Comparison of ENCODE assay signal across 12 cellular contexts in genomic region chr9:107274953-107275422, GRCh38. TPM values are rescaled to one million over a fixed set of nuclear protein-coding genes. Genes with fewer than 3 reads are reported as not detected.
A peak's percentile ranks its signal among the peaks of the same experiment; 100 is the strongest.
DNase-seq lines count a peak whose midpoint lies in the region; ATAC-seq and TF ChIP-seq lines count a peak whose summit lies in the region.
"Had no signal": no experiment of that assay in that cellular context is flagged by ENCODE, and none has a peak within 500 bp of the region (broad histone marks: within the 10 kb centered on the region; RNA-seq: fewer than 3 reads in every experiment).

No MANE protein-coding gene starts in this region.

- H3K27ac Mint-ChIP-seq in MCF 10A (ENCODE audit: low read depth, unreplicated experiment) = no peak overlapping the region
- H3K27ac Mint-ChIP-seq: activated naive CD4-positive, alpha-beta T cell treated with anti-CD3 and anti-CD28 coated beads, Interleukin-2, amount 10 ng/mL, durations not matched to agents 7 days and 5 days; stimulated activated effector memory CD8-positive, alpha-beta T cell treated with anti-CD3 and anti-CD28 coated beads, Interleukin-12 subunit alpha, Interleukin-12 subunit beta, amount 100 ng/mL, for 72 hours had no signal

- ATAC-seq in left ventricle myocardium superior = peak; percentile 85
- ATAC-seq in upper lobe of right lung = peak; percentile 79
- no peak for ATAC-seq in GM21526 (IDR thresholded peaks at IDR 0.05; ENCODE audit: low FRiP score, unreplicated experiment)

- DNase-seq in MCF 10A (ENCODE audit: unreplicated experiment) (peak; percentile 97), breast epithelium (ENCODE audit: low spot score in 2 of 2) (no peak), T1000 (lab: John Stamatoyannopoulos, UW) (peak; percentile 65), left ventricle myocardium superior (no peak), upper lobe of right lung (no peak), DMS 273 treated with DMSO at 0.1 percent for 48 hours (lab: John Stamatoyannopoulos, UW) (no peak)
- DNase-seq in activated naive CD4-positive, alpha-beta T cell treated with anti-CD3 and anti-CD28 coated beads, Interleukin-2, amount 50 U/mL, for 16 hours = no peak
- DNase-seq: activated naive CD4-positive, alpha-beta T cell treated with anti-CD3 and anti-CD28 coated beads, Interleukin-2, amount 10 ng/mL, durations not matched to agents 7 days and 5 days; right cardiac atrium had no signal

- BruUV-seq in MCF 10A (replicated peaks; lab: Mats Ljungman, UMichigan) = no TSS peak

- TF ChIP-seq CTCF in MCF 10A (IDR thresholded peaks at IDR 0.05; ENCODE audit: unreplicated experiment) = no peak
- TF ChIP-seq CTCF in breast epithelium (IDR thresholded peaks at IDR 0.05) = no peak
- TF ChIP-seq CTCF in upper lobe of right lung (IDR thresholded peaks at IDR 0.05) = no peak

- H3K36me3 ChIP-seq in breast epithelium = no peaks in the 10 kb centered on the region
- no peaks in the 10 kb centered on the region for H3K36me3 ChIP-seq in upper lobe of right lung
- H3K36me3 ChIP-seq: BLaER1 had no signal

- H3K4me1 ChIP-seq in breast epithelium = no peaks in the 10 kb centered on the region
- peaks cover 23% of the 10 kb centered on the region for H3K4me1 ChIP-seq in upper lobe of right lung
- H3K4me1 ChIP-seq: BLaER1 had no signal

- H3K4me3 Mint-ChIP-seq in MCF 10A (ENCODE audit: unreplicated experiment) = no peak overlapping the region
- H3K4me3 Mint-ChIP-seq: activated naive CD4-positive, alpha-beta T cell treated with anti-CD3 and anti-CD28 coated beads, Interleukin-2, amount 10 ng/mL, durations not matched to agents 7 days and 5 days; stimulated activated effector memory CD8-positive, alpha-beta T cell treated with anti-CD3 and anti-CD28 coated beads, Interleukin-12 subunit alpha, Interleukin-12 subunit beta, amount 100 ng/mL, for 72 hours had no signal

- H3K27me3 ChIP-seq in breast epithelium = no peaks in the 10 kb centered on the region
- no peaks in the 10 kb centered on the region for H3K27me3 ChIP-seq in upper lobe of right lung
- H3K27me3 ChIP-seq: BLaER1 had no signal

- no peaks in the 10 kb centered on the region for H3K36me3 Mint-ChIP-seq in MCF 10A (ENCODE audit: insufficient read depth, unreplicated experiment)
- H3K36me3 Mint-ChIP-seq: activated naive CD4-positive, alpha-beta T cell treated with anti-CD3 and anti-CD28 coated beads, Interleukin-2, amount 10 ng/mL, durations not matched to agents 7 days and 5 days; stimulated activated effector memory CD8-positive, alpha-beta T cell treated with anti-CD3 and anti-CD28 coated beads, Interleukin-12 subunit alpha, Interleukin-12 subunit beta, amount 100 ng/mL, for 72 hours had no signal

- H3K9me3 ChIP-seq in breast epithelium (no peaks in the 10 kb centered on the region), upper lobe of right lung (no peaks in the 10 kb centered on the region)
- H3K9me3 ChIP-seq: BLaER1 had no signal

- CTCF ChIA-PET in MCF 10A (lab: Yijun Ruan, JAX) = no interaction called here

- H3K4me3 ChIP-seq in breast epithelium (no peak overlapping the region), upper lobe of right lung (no peak overlapping the region)
- H3K4me3 ChIP-seq: BLaER1 had no signal

- H3K27ac ChIP-seq in breast epithelium (no peak overlapping the region), upper lobe of right lung (no peak overlapping the region)
- H3K27ac ChIP-seq: BLaER1 had no signal

- no peaks in the 10 kb centered on the region for H3K27me3 Mint-ChIP-seq in MCF 10A (ENCODE audit: insufficient read depth, unreplicated experiment)

- intact Hi-C loops in MCF 10A (cut with micrococcal nuclease) (no loop called here), breast epithelium (cut with DNase I; ENCODE audit: low total_unique reads) (no loop called here), left ventricle myocardium superior (cut with micrococcal nuclease) (no loop called here), upper lobe of right lung (cut with DNase I) (no loop called here)

- H3K4me1 Mint-ChIP-seq in MCF 10A (ENCODE audit: insufficient read depth, unreplicated experiment) = peaks cover 31% of the 10 kb centered on the region
- H3K4me1 Mint-ChIP-seq: activated naive CD4-positive, alpha-beta T cell treated with anti-CD3 and anti-CD28 coated beads, Interleukin-2, amount 10 ng/mL, durations not matched to agents 7 days and 5 days had no signal

- no peaks in the 10 kb centered on the region for H3K9me3 Mint-ChIP-seq in MCF 10A (ENCODE audit: unreplicated experiment)
- H3K9me3 Mint-ChIP-seq: activated naive CD4-positive, alpha-beta T cell treated with anti-CD3 and anti-CD28 coated beads, Interleukin-2, amount 10 ng/mL, durations not matched to agents 7 days and 5 days; stimulated activated effector memory CD8-positive, alpha-beta T cell treated with anti-CD3 and anti-CD28 coated beads, Interleukin-12 subunit alpha, Interleukin-12 subunit beta, amount 100 ng/mL, for 72 hours had no signal

- POLR2A ChIA-PET in MCF 10A (lab: Yijun Ruan, JAX) = interaction anchor here (1.8 to 1.9 kb wide), 2 partner anchors 9 to 14 kb away, joined by 7 to 13 read pairs; partner anchors contain the start of gene RAD23B

- TF ChIP-seq POLR2A in breast epithelium (IDR thresholded peaks at IDR 0.05) = no peak

RNA-seq across cellular contexts. Expression of gene RAD23B, which starts 8.1 kb away (rescaled TPM):
- 173 and 222 TPM in 2 replicates for total RNA-seq in MCF 10A (2022)
- 10 to 100 TPM; 63.6 to 70.2 (median 68.1) TPM for total RNA-seq in breast epithelium
- total RNA-seq in left ventricle myocardium superior = 104 TPM
- 98.0 TPM for total RNA-seq in upper lobe of right lung

Comparison
In these comparisons a context has a peak if more than half of its experiments do, and no peak if none do; other contexts are left out.
1. DNase-seq: peak in MCF 10A (single experiment) and T1000 (single experiment); none in breast epithelium (0 of 2), left ventricle myocardium superior (single experiment), upper lobe of right lung (single experiment), DMS 273 treated with DMSO at 0.1 percent for 48 hours (single experiment) and activated naive CD4-positive, alpha-beta T cell treated with anti-CD3 and anti-CD28 coated beads, Interleukin-2, amount 50 U/mL, for 16 hours (single experiment).